11 cellular contexts compared by ENCODE assay signal in genomic region chr1:152182942-152183341, GRCh38. TPM values are rescaled to one million over a fixed set of nuclear protein-coding genes. Genes with fewer than 3 reads are reported as not detected.
DNase-seq lines count a peak whose midpoint lies in the region; ATAC-seq and TF ChIP-seq lines count a peak whose summit lies in the region.
"Had no signal": no experiment of that assay in that cellular context is flagged by ENCODE, and none has a peak within 500 bp of the region (broad histone marks: within the 10 kb centered on the region; RNA-seq: fewer than 3 reads in every experiment).

No MANE protein-coding gene starts in this region.

- no peak overlapping the region for H3K9ac ChIP-seq in HCT116 (ENCODE audit: low read length)

- POLR2A ChIA-PET in HCT116 (lab: Charles Lee) = no interaction called here

- H3K4me2 ChIP-seq in HCT116 (ENCODE audit: low read length) = peak overlapping the region; percentile 58

- no peaks in the 10 kb centered on the region for H3K27me3 ChIP-seq in HCT116 (ENCODE audit: insufficient read depth, low read length)
- H3K27me3 ChIP-seq in left lung = no peaks in the 10 kb centered on the region

- H3K9me2 ChIP-seq in HCT116 (ENCODE audit: insufficient read depth) = no peaks in the 10 kb centered on the region

- RAD21 ChIA-PET in HCT116 (lab: Charles Lee; ENCODE audit: low non-redundant PET in 1 of 2, low total read pairs in 2 of 2, uncharacterized antibody in 2 of 2, unreplicated experiment in 2 of 2) = interaction anchor here in 1 of 2 experiments (0.9 kb wide), 1 partner anchor 130 kb away, joined by 3 read pairs; no protein-coding TSS in a partner anchor

- H3K9me3 ChIP-seq in HCT116 (ENCODE audit: control insufficient read depth in 1 of 2, insufficient read depth in 1 of 2, low read depth in 1 of 2, low read length in 2 of 2) (no peaks in the 10 kb centered on the region), left lung (no peaks in the 10 kb centered on the region)

- H3K79me2 ChIP-seq in HCT116 (ENCODE audit: insufficient read depth, low read length) = no peaks in the 10 kb centered on the region

- CTCF ChIA-PET in HCT116 (lab: Charles Lee) = interaction anchor here (1.0 to 9.6 kb wide), 13 partner anchors 10 to 276 kb away, joined by 3 to 143 read pairs (median 5); no protein-coding TSS in a partner anchor

- no peaks in the 10 kb centered on the region for H3K36me3 ChIP-seq in HCT116 (ENCODE audit: control insufficient read depth in 1 of 2, insufficient read depth in 2 of 2, low read length in 2 of 2)
- H3K36me3 ChIP-seq in left lung = no peaks in the 10 kb centered on the region

- H2AFZ ChIP-seq in HCT116 (ENCODE audit: low read depth, low read length, poor library complexity, severe bottlenecking) = no peak overlapping the region

- no peak for TF ChIP-seq CTCF in AG09309 (IDR thresholded peaks at IDR 0.05; ENCODE audit: control insufficient read depth, insufficient read depth, low read depth, low read length, missing control alignments)
- TF ChIP-seq CTCF in HCT116 (IDR thresholded peaks at IDR 0.05 in 2 of 3, conservative IDR thresholded peaks at IDR 0.05 in 1 of 3; ENCODE audit: borderline replicate concordance in 1 of 3, insufficient read depth in 1 of 3, low read depth in 2 of 3, low read length in 2 of 3) = no peak
- TF ChIP-seq CTCF in astrocyte of the cerebellum (IDR thresholded peaks at IDR 0.05; ENCODE audit: low read depth, low read length, missing control alignments) = no peak
- TF ChIP-seq CTCF in left lung (IDR thresholded peaks at IDR 0.05) = no peak

- H3K27ac ChIP-seq in HCT116 (ENCODE audit: low read depth, low read length) = no peak overlapping the region
- H3K27ac ChIP-seq in left lung = no peak overlapping the region

- peaks cover 0 to 12% of the 10 kb centered on the region in 2 experiments; a peak in 2 of 4 replicates for H3K4me1 ChIP-seq in HCT116 (ENCODE audit: control insufficient read depth in 1 of 2, insufficient read depth in 2 of 2, low read length in 2 of 2)
- H3K4me1 ChIP-seq in left lung = no peaks in the 10 kb centered on the region

- ATAC-seq in HCT116 = peak; percentile 57; the same call in 1 of the 2 replicates
- ATAC-seq in left lung = peak; percentile 72
- ATAC-seq in GM21367 (IDR thresholded peaks at IDR 0.05; ENCODE audit: unreplicated experiment) = no peak

- no peak for TF ChIP-seq RAD21 in HCT116 (IDR thresholded peaks at IDR 0.05; ENCODE audit: low read depth)

- BruUV-seq in HCT116 (replicated peaks; lab: Mats Ljungman, UMichigan) = no TSS peak

- TF ChIP-seq POLR2A in HCT116 (IDR thresholded peaks at IDR 0.05; ENCODE audit: borderline replicate concordance, extremely low read depth, insufficient read depth, insufficient read length) = no peak

- in situ Hi-C loops in astrocyte of the cerebellum (cut with HindIII; ENCODE audit: low sequenced_read_pairs) = no loop called here

- DNase-seq in AG09309 (ENCODE audit: low read depth) = peak; percentile 79
- no peak for DNase-seq in HCT116 (ENCODE audit: low read depth, low spot score)
- DNase-seq in astrocyte of the cerebellum (ENCODE audit: low read depth) = peak; percentile 61
- DNase-seq in left lung = peak in 1 of 2 donors; percentile 42
- DNase-seq in DMS153 (lab: John Stamatoyannopoulos, UW) = no peak
- no peak for DNase-seq in hypothalamus (lab: John Stamatoyannopoulos, UW)
- no peak for DNase-seq in NCI-H2081 (lab: John Stamatoyannopoulos, UW)
- DNase-seq: hippocampal formation had no signal

- no peaks in the 10 kb centered on the region for H4K20me1 ChIP-seq in HCT116 (ENCODE audit: insufficient read depth)

- H3K4me3 ChIP-seq in AG09309 (ENCODE audit: control insufficient read depth, low read depth, low read length) (no peak overlapping the region), HCT116 (replicated peaks in 1 of 2; ENCODE audit: low read depth in 1 of 2, low read length in 2 of 2) (no peak overlapping the region), astrocyte of the cerebellum (ENCODE audit: low read depth, low read length) (no peak overlapping the region), left lung (no peak overlapping the region)

- intact Hi-C loops in HCT116 (cut with micrococcal nuclease) = no loop called here
- intact Hi-C loops in left lung (cut with DNase I) = loop anchor here in 1 of 2 donors (5.0 kb wide), 1 partner anchor 126 kb away; no protein-coding TSS in a partner anchor

TF ChIP-seq in HCT116, 20 proteins besides CTCF, POLR2A, EP300 and RAD21:
- no peak for TF ChIP-seq CEBPB (IDR thresholded peaks at IDR 0.05; ENCODE audit: low read depth)
- TF ChIP-seq SP1 (IDR thresholded peaks at IDR 0.05; ENCODE audit: low read depth) = peak; percentile 19; the same call in 1 of the 2 replicates

RNA-seq across cellular contexts. Expression of gene RPTN, which starts 23.9 kb away (rescaled TPM):
- total RNA-seq in HCT116 (2021; ENCODE audit: unreplicated experiment) = not detected
- polyA plus RNA-seq in HCT116 (2012) = not detected in 2 replicates
- total RNA-seq in left lung = not detected
- total RNA-seq: activated CD8-positive, alpha-beta memory T cell treated with anti-CD3 and anti-CD28 coated beads for 36 hours; SK-MEL-5 had no signal

RNA-seq across cellular contexts. Expression of gene HRNR, which starts 41.1 kb away (rescaled TPM):
- total RNA-seq in HCT116 (2021; ENCODE audit: unreplicated experiment) (not detected), left lung (not detected)
- 0.02 TPM in 1 of 2 replicates, not detected in the other for polyA plus RNA-seq in HCT116 (2012)
- total RNA-seq: activated CD8-positive, alpha-beta memory T cell treated with anti-CD3 and anti-CD28 coated beads for 36 hours; SK-MEL-5 had no signal

Comparison
In these comparisons a context has a peak if more than half of its experiments do, and no peak if none do; other contexts are left out.
1. DNase-seq: peak in AG09309 (single experiment) and astrocyte of the cerebellum (single experiment); none in HCT116 (single experiment), DMS153 (single experiment), hypothalamus (0 of 51) and NCI-H2081 (0 of 2).